37 cellular contexts compared by ENCODE assay signal in the genomic region with DNA sequence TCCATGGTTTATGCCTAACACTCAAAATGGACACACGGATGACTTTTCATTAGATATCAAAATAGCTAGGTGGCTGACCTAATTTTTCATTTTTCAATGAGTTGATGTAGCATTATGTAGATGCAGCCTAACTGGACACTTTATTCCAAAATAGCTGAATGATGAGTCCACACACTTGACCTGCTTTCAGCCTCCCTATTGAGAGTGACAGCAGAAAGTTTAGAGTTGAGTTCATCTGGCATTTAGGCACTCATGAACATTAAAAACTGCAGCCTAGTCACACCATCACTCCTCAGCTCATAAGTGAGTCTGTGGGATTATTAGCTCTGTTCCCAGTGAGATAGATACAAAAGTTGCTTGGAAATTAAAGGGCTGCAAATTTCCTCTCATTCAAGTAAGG.
"Had no signal": no experiment of that assay in that cellular context is flagged by ENCODE, and none has a peak within 500 bp of the region (broad histone marks: within the 10 kb centered on the region; RNA-seq: fewer than 3 reads in every experiment).

No MANE protein-coding gene starts in this region.

- H3K36me3 Mint-ChIP-seq: activated CD4-positive, alpha-beta memory T cell treated with anti-CD3 and anti-CD28 coated beads for 36 hours; activated naive CD4-positive, alpha-beta T cell treated with anti-CD3 and anti-CD28 coated beads, Interleukin-2, amount 50 U/mL, for 72 hours; activated naive CD8-positive, alpha-beta T cell treated with anti-CD3 and anti-CD28 coated beads for 36 hours had no signal

- ATAC-seq: activated CD8-positive, alpha-beta T cell treated with anti-CD3 and anti-CD28 coated beads for 36 hours; activated naive CD4-positive, alpha-beta T cell treated with anti-CD3 and anti-CD28 coated beads, Interleukin-2, amount 50 U/mL, for 72 hours; activated T-cell treated with anti-CD3 and anti-CD28 coated beads, Interleukin-2, amount 50 U/mL, for 4 hours; activated T-cell treated with anti-CD3 and anti-CD28 coated beads, Interleukin-2, amount 50 U/mL, for 72 hours; activated T-helper 17 cell treated with anti-CD3 and anti-CD28 coated beads, Interleukin-2, amount 50 U/mL, for 72 hours; body of pancreas had no signal

- H3K9me3 Mint-ChIP-seq: activated B cell treated with CpG ODN at 0.5 μM for 24 hours; activated CD4-positive, alpha-beta memory T cell treated with anti-CD3 and anti-CD28 coated beads for 36 hours; activated T-cell treated with anti-CD3 and anti-CD28 coated beads, Interleukin-2, amount 50 U/mL, for 4 hours; T-helper 1 cell treated with Interleukin-12 subunit alpha and Interleukin-12 subunit beta and Interleukin-4 antibody, amounts not matched to agents 30 μg/mL and 1 μg/mL, for 36 hours; T-helper 2 cell treated with Interferon-gamma antibody and Interleukin-4, amounts not matched to agents 5 μg/mL and 100 μg/mL, for 36 hours had no signal

- H3K27ac ChIP-seq: ascending aorta, body of pancreas, brain microvascular endothelial cell, breast epithelium, WERI-Rb-1 had no signal

- H3K4me1 ChIP-seq: ascending aorta, body of pancreas, breast epithelium had no signal

- H3K27ac Mint-ChIP-seq: activated B cell treated with CpG ODN at 0.5 μM for 24 hours; activated CD4-positive, alpha-beta memory T cell treated with anti-CD3 and anti-CD28 coated beads for 36 hours; activated CD4-positive, alpha-beta T cell treated with anti-CD3 and anti-CD28 coated beads, Interleukin-2, amount 10 ng/mL, durations not matched to agents 24 days and 14 days; activated CD8-positive, alpha-beta T cell treated with anti-CD3 and anti-CD28 coated beads for 36 hours; activated naive CD4-positive, alpha-beta T cell treated with anti-CD3 and anti-CD28 coated beads for 36 hours; activated naive CD4-positive, alpha-beta T cell treated with anti-CD3 and anti-CD28 coated beads, Interleukin-2, amount 50 U/mL, for 72 hours; activated naive CD8-positive, alpha-beta T cell treated with anti-CD3 and anti-CD28 coated beads for 36 hours; activated T-cell treated with anti-CD3 and anti-CD28 coated beads, Interleukin-2, amount 50 U/mL, for 72 hours; activated T-helper 1 cell treated with anti-CD3 and anti-CD28 coated beads, Interleukin-12 subunit alpha, Interleukin-12 subunit beta, Interleukin-2, Interleukin-4 antibody, amounts not matched to agents 30 ng/mL and 10 ng/mL and 1 ng/mL, durations not matched to agents 14 hours and 24 hours and 36 hours; activated T-helper 17 cell treated with anti-CD3 and anti-CD28 coated beads, Interleukin-2, amount 50 U/mL, for 72 hours; T-helper 1 cell treated with Interleukin-12 subunit alpha and Interleukin-12 subunit beta and Interleukin-4 antibody, amounts not matched to agents 30 μg/mL and 1 μg/mL, for 36 hours; T-helper 2 cell treated with Interferon-gamma antibody and Interleukin-4, amounts not matched to agents 5 μg/mL and 100 μg/mL, for 36 hours had no signal

- H3K9me3 ChIP-seq: ascending aorta, body of pancreas, breast epithelium had no signal

- H3K4me3 ChIP-seq: ascending aorta, body of pancreas, breast epithelium had no signal

- FAIRE-seq: colon, TTC549 had no signal

- H3K36me3 ChIP-seq: ascending aorta, brain microvascular endothelial cell, breast epithelium, WERI-Rb-1 had no signal

- H3K4me3 Mint-ChIP-seq: activated B cell treated with CpG ODN at 0.5 μM for 24 hours; activated CD4-positive, alpha-beta memory T cell treated with anti-CD3 and anti-CD28 coated beads for 36 hours; activated CD4-positive, alpha-beta T cell treated with anti-CD3 and anti-CD28 coated beads, Interleukin-2, amount 10 ng/mL, durations not matched to agents 24 days and 14 days; activated CD8-positive, alpha-beta T cell treated with anti-CD3 and anti-CD28 coated beads for 36 hours; activated naive CD4-positive, alpha-beta T cell treated with anti-CD3 and anti-CD28 coated beads for 36 hours; activated naive CD8-positive, alpha-beta T cell treated with anti-CD3 and anti-CD28 coated beads for 36 hours; activated T-cell treated with anti-CD3 and anti-CD28 coated beads, Interleukin-2, amount 50 U/mL, for 4 hours; activated T-cell treated with anti-CD3 and anti-CD28 coated beads, Interleukin-2, amount 50 U/mL, for 72 hours; activated T-helper 1 cell treated with anti-CD3 and anti-CD28 coated beads, Interleukin-12 subunit alpha, Interleukin-12 subunit beta, Interleukin-2, Interleukin-4 antibody, amounts not matched to agents 30 ng/mL and 10 ng/mL and 1 ng/mL, durations not matched to agents 14 hours and 24 hours and 36 hours; activated T-helper 17 cell treated with anti-CD3 and anti-CD28 coated beads, Interleukin-2, amount 50 U/mL, for 72 hours; T-helper 1 cell treated with Interleukin-12 subunit alpha and Interleukin-12 subunit beta and Interleukin-4 antibody, amounts not matched to agents 30 μg/mL and 1 μg/mL, for 36 hours; T-helper 2 cell treated with Interferon-gamma antibody and Interleukin-4, amounts not matched to agents 5 μg/mL and 100 μg/mL, for 36 hours had no signal

- H3K4me1 Mint-ChIP-seq: activated B cell treated with CpG ODN at 0.5 μM for 24 hours; activated CD4-positive, alpha-beta T cell treated with anti-CD3 and anti-CD28 coated beads, Interleukin-2, amount 10 ng/mL, durations not matched to agents 24 days and 14 days; activated naive CD8-positive, alpha-beta T cell treated with anti-CD3 and anti-CD28 coated beads for 36 hours; activated T-helper 17 cell treated with anti-CD3 and anti-CD28 coated beads, Interleukin-2, amount 50 U/mL, for 72 hours had no signal

- DNase-seq: activated B cell treated with CpG ODN at 0.5 μM for 24 hours; activated CD4-positive, alpha-beta memory T cell treated with anti-CD3 and anti-CD28 coated beads for 36 hours; activated CD4-positive, alpha-beta T cell treated with anti-CD3 and anti-CD28 coated beads for 4 hours; activated CD4-positive, alpha-beta T cell treated with anti-CD3 and anti-CD28 coated beads, Interleukin-2, amount 10 ng/mL, durations not matched to agents 24 days and 14 days; activated CD4-positive, alpha-beta T cell treated with anti-CD3 and anti-CD28 coated beads, Interleukin-2, amount 50 U/mL, for 1 hour; activated CD4-positive, alpha-beta T cell treated with anti-CD3 and anti-CD28 coated beads, Interleukin-2, amount 50 U/mL, for 4 hours; activated CD4-positive, CD25-positive, alpha-beta regulatory T cell treated with anti-CD3 and anti-CD28 coated beads, Interleukin-2, amount 50 U/mL, for 72 hours; activated CD8-positive, alpha-beta memory T cell treated with anti-CD3 and anti-CD28 coated beads, Interleukin-2, amount 50 U/mL, for 4 hours; activated CD8-positive, alpha-beta T cell treated with anti-CD3 and anti-CD28 coated beads for 36 hours; activated effector memory CD4-positive, alpha-beta T cell treated with anti-CD3 and anti-CD28 coated beads, Interleukin-2, amount 50 U/mL, for 16 hours; activated gamma-delta T cell treated with Interleukin-2 at 50 U/mL for 16 hours; activated naive CD4-positive, alpha-beta T cell; activated naive CD4-positive, alpha-beta T cell treated with anti-CD3 and anti-CD28 coated beads for 36 hours; activated naive CD4-positive, alpha-beta T cell treated with anti-CD3 and anti-CD28 coated beads, Interleukin-2, amount 50 U/mL, for 16 hours; activated naive CD8-positive, alpha-beta T cell treated with anti-CD3 and anti-CD28 coated beads for 36 hours; activated T-cell treated with anti-CD3 and anti-CD28 coated beads for 4 hours; activated T-cell treated with anti-CD3 and anti-CD28 coated beads, Interleukin-2, amount 50 U/mL, for 1 hour; activated T-cell treated with anti-CD3 and anti-CD28 coated beads, Interleukin-2, amount 50 U/mL, for 4 hours; activated T-cell treated with anti-CD3 and anti-CD28 coated beads, Interleukin-2, amount 50 U/mL, for 72 hours; amygdala; anterior cingulate cortex; body of pancreas; brain microvascular endothelial cell; central memory CD4-positive, alpha-beta T cell; T-helper 1 cell; T-helper 2 cell; T-helper 9 cell; WERI-Rb-1 had no signal

- H3K27me3 Mint-ChIP-seq: activated B cell treated with CpG ODN at 0.5 μM for 24 hours; activated CD4-positive, alpha-beta memory T cell treated with anti-CD3 and anti-CD28 coated beads for 36 hours; activated CD4-positive, alpha-beta T cell treated with anti-CD3 and anti-CD28 coated beads, Interleukin-2, amount 10 ng/mL, durations not matched to agents 24 days and 14 days; activated CD8-positive, alpha-beta T cell treated with anti-CD3 and anti-CD28 coated beads for 36 hours; activated T-helper 17 cell treated with anti-CD3 and anti-CD28 coated beads, Interleukin-2, amount 50 U/mL, for 72 hours had no signal

- H3K27me3 ChIP-seq: ascending aorta, body of pancreas, brain microvascular endothelial cell, breast epithelium had no signal
